Comparison of ENCODE assay signal across 7 cellular contexts in genomic region chr1:93848352-93848883, GRCh38. TPM values are rescaled to one million over a fixed set of nuclear protein-coding genes. Genes with fewer than 3 reads are reported as not detected.
DNase-seq lines count a peak whose midpoint lies in the region; ATAC-seq and TF ChIP-seq lines count a peak whose summit lies in the region.

No MANE protein-coding gene starts in this region.

- peaks cover 12% of the 10 kb centered on the region for H3K36me3 Mint-ChIP-seq in WTC11
- H3K36me3 Mint-ChIP-seq in stimulated activated naive B cell treated with anti-CD40 and anti-IgM and Interleukin-4, amounts not matched to agents 10 μg/mL and 1 μg/mL and 100 μg/mL, for 72 hours: peaks cover 10 to 14% of the 10 kb centered on the region in 2 donors

- 65% methylated on average over 4 of the region's 4 CpGs for WGBS in hepatocyte (ENCODE audit: low lambda C conversion rate, missing lambda C conversion rate)

- peak overlapping the region; percentile 95 for H3K27ac ChIP-seq in hepatocyte

- POLR2A ChIA-PET in WTC11 (lab: Charles Lee): interaction anchor here (1.4 kb wide), 1 partner anchor 166 kb away, joined by 3 read pairs; the partner anchor contains the start of gene BCAR3

- peak overlapping the region; percentile 95 for H3K4me3 Mint-ChIP-seq in WTC11
- peak overlapping the region; percentile 89 to 98 for H3K4me3 Mint-ChIP-seq in stimulated activated naive B cell treated with anti-CD40 and anti-IgM and Interleukin-4, amounts not matched to agents 10 μg/mL and 1 μg/mL and 100 μg/mL, for 72 hours

- H3K79me2 ChIP-seq in hepatocyte: no peaks in the 10 kb centered on the region

- H3K4me2 ChIP-seq in hepatocyte: peak overlapping the region; percentile 88

- in situ Hi-C loops in HAP-1 (cut with MboI; ENCODE audit: low sequenced_read_pairs): loop anchor here (25.0 kb wide), 1 partner anchor 411 kb away; the partner anchor contains the start of gene FNBP1L

- no peak for ATAC-seq in WTC11
- ATAC-seq in stimulated activated naive B cell treated with anti-CD40 and anti-IgM and Interleukin-4, amounts not matched to agents 10 μg/mL and 1 μg/mL and 100 μg/mL, for 72 hours (replicated peaks): no peak
- no peak for ATAC-seq in GM18519 (IDR thresholded peaks at IDR 0.05; ENCODE audit: low FRiP score, unreplicated experiment)

- H3K4me3 ChIP-seq in HAP-1 (peak overlapping the region; percentile 83), hepatocyte (peak overlapping the region; percentile 36)

- H3K27me3 ChIP-seq in HAP-1 (ENCODE audit: low read depth) (peaks cover 4% of the 10 kb centered on the region; the same call in 1 of the 2 replicates), hepatocyte (no peaks in the 10 kb centered on the region)

- DNase-seq in HAP-1 (ENCODE audit: low spot score in 2 of 2) (no peak), WTC11 (ENCODE audit: low spot score) (no peak), hepatocyte (ENCODE audit: low spot score) (no peak), EL (no peak), SHP77 treated with DMSO at 0.1 percent for 48 hours (lab: John Stamatoyannopoulos, UW) (no peak)
- no peak for DNase-seq in stimulated activated naive B cell treated with anti-CD40 and anti-IgM and Interleukin-4, amounts not matched to agents 10 μg/mL and 1 μg/mL and 100 μg/mL, for 72 hours

- H3K9me3 Mint-ChIP-seq in WTC11: peaks cover 18% of the 10 kb centered on the region
- H3K9me3 Mint-ChIP-seq in stimulated activated naive B cell treated with anti-CD40 and anti-IgM and Interleukin-4, amounts not matched to agents 10 μg/mL and 1 μg/mL and 100 μg/mL, for 72 hours: peaks cover 7 to 8% of the 10 kb centered on the region in 2 donors

- no peaks in the 10 kb centered on the region for H4K20me1 ChIP-seq in hepatocyte (ENCODE audit: insufficient read depth, poor library complexity, severe bottlenecking)

- TF ChIP-seq CTCF in WTC11 (IDR thresholded peaks at IDR 0.05): no peak
- no peak for TF ChIP-seq CTCF in hepatocyte (IDR thresholded peaks at IDR 0.05; ENCODE audit: poor library complexity)

- no peak overlapping the region for H3K27ac Mint-ChIP-seq in WTC11
- peak overlapping the region; percentile 100 for H3K27ac Mint-ChIP-seq in stimulated activated naive B cell treated with anti-CD40 and anti-IgM and Interleukin-4, amounts not matched to agents 10 μg/mL and 1 μg/mL and 100 μg/mL, for 72 hours

- H3K27me3 Mint-ChIP-seq in WTC11 (ENCODE audit: low read depth): peaks cover 5% of the 10 kb centered on the region
- H3K27me3 Mint-ChIP-seq in stimulated activated naive B cell treated with anti-CD40 and anti-IgM and Interleukin-4, amounts not matched to agents 10 μg/mL and 1 μg/mL and 100 μg/mL, for 72 hours: peaks cover 5 to 11% of the 10 kb centered on the region in 2 donors

- H3K9me3 ChIP-seq in HAP-1 (no peaks in the 10 kb centered on the region), hepatocyte (ENCODE audit: low read depth) (no peaks in the 10 kb centered on the region)

- H3K9me2 ChIP-seq in hepatocyte (replicated peaks; ENCODE audit: insufficient read depth): no peaks in the 10 kb centered on the region

- H3K36me3 ChIP-seq in HAP-1 (replicated peaks) (no peaks in the 10 kb centered on the region), hepatocyte (replicated peaks; ENCODE audit: insufficient read depth, low read depth) (no peaks in the 10 kb centered on the region)

- CTCF ChIA-PET in WTC11 (lab: Charles Lee): interaction anchor here (1.5 to 1.9 kb wide), 2 partner anchors 35 to 219 kb away, joined by 6 to 10 read pairs; no protein-coding TSS in a partner anchor

- peaks cover 5% of the 10 kb centered on the region for H3K4me1 ChIP-seq in HAP-1
- H3K4me1 ChIP-seq in hepatocyte (ENCODE audit: insufficient read depth): peaks cover 19% of the 10 kb centered on the region

- H2AFZ ChIP-seq in hepatocyte: peak overlapping the region; percentile 74

- H3K4me1 Mint-ChIP-seq in WTC11: peaks cover 13% of the 10 kb centered on the region
- H3K4me1 Mint-ChIP-seq in stimulated activated naive B cell treated with anti-CD40 and anti-IgM and Interleukin-4, amounts not matched to agents 10 μg/mL and 1 μg/mL and 100 μg/mL, for 72 hours: peaks cover 20 to 42% of the 10 kb centered on the region in 2 donors

TF ChIP-seq in WTC11, 78 proteins besides CTCF, POLR2A, EP300 and RAD21 (continues in another document):
- TF ChIP-seq CDX4 (CRISPR knock-in tag; IDR thresholded peaks at IDR 0.05; ENCODE audit: borderline replicate concordance) (no peak), TEAD1 (CRISPR knock-in tag; IDR thresholded peaks at IDR 0.05) (no peak), TP53 (CRISPR knock-in tag; IDR thresholded peaks at IDR 0.05) (no peak), ZNF423 (CRISPR knock-in tag; IDR thresholded peaks at IDR 0.05) (no peak), ZBTB21 (CRISPR knock-in tag; IDR thresholded peaks at IDR 0.05; ENCODE audit: borderline replicate concordance) (no peak), ZSCAN18 (CRISPR knock-in tag; IDR thresholded peaks at IDR 0.05) (no peak), ZNF532 (CRISPR knock-in tag; IDR thresholded peaks at IDR 0.05; ENCODE audit: borderline replicate concordance) (no peak), NR1H2 (CRISPR knock-in tag; IDR thresholded peaks at IDR 0.05) (no peak), NFE2L1 (CRISPR knock-in tag; IDR thresholded peaks at IDR 0.05) (no peak), CREB1 (CRISPR knock-in tag; IDR thresholded peaks at IDR 0.05) (no peak), FOXJ3 (CRISPR knock-in tag; IDR thresholded peaks at IDR 0.05; ENCODE audit: borderline replicate concordance) (no peak), SP1 (CRISPR knock-in tag; conservative IDR thresholded peaks at IDR 0.05) (no peak), MXD4 (CRISPR knock-in tag; IDR thresholded peaks at IDR 0.05; ENCODE audit: borderline replicate concordance) (no peak), FOXP1 (CRISPR knock-in tag; IDR thresholded peaks at IDR 0.05; ENCODE audit: borderline replicate concordance) (no peak), GABPB1 (CRISPR knock-in tag; IDR thresholded peaks at IDR 0.05) (no peak), PRRX2 (CRISPR knock-in tag; IDR thresholded peaks at IDR 0.05) (no peak)

RNA-seq across cellular contexts. Expression of gene DNTTIP2, which starts 30.6 kb away (rescaled TPM):
- total RNA-seq in WTC11 (2021) (56.4 to 61.5 TPM (median 61.0 TPM) in 3 replicates), hepatocyte (43.6 and 44.7 TPM in 2 replicates)
- polyA plus RNA-seq in hepatocyte: 34.4 and 37.8 TPM in 2 replicates
